ENCODE assay signal across 15 cellular contexts in genomic region chr2:237344972-237345870, GRCh38.
A peak's percentile ranks its signal among the peaks of the same experiment; 100 is the strongest.
DNase-seq lines count a peak whose midpoint lies in the region; ATAC-seq and TF ChIP-seq lines count a peak whose summit lies in the region.
"Had no signal": no experiment of that assay in that cellular context is flagged by ENCODE, and none has a peak within 500 bp of the region (broad histone marks: within the 10 kb centered on the region; RNA-seq: fewer than 3 reads in every experiment).

No MANE protein-coding gene starts in this region.

- peak overlapping the region; percentile 3 for H3K18ac ChIP-seq in neuronal stem cell (ENCODE audit: low read length)

- H3K27me3 ChIP-seq in brain microvascular endothelial cell (replicated peaks), result no peaks in the 10 kb centered on the region
- H3K27me3 ChIP-seq in neuronal stem cell (ENCODE audit: control insufficient read depth in 3 of 3, insufficient read depth in 3 of 3, low read depth in 1 of 3, low read length in 3 of 3), result peaks cover 0 to 2% (median 0%) of the 10 kb centered on the region in 3 experiments
- no peaks in the 10 kb centered on the region for H3K27me3 ChIP-seq in vagina

- H4K91ac ChIP-seq in neuronal stem cell (ENCODE audit: low read depth, low read length, poor library complexity), result no peak overlapping the region

- H3K27ac ChIP-seq in brain microvascular endothelial cell (peak overlapping the region; percentile 7), neuronal stem cell (replicated peaks; ENCODE audit: low read length) (no peak overlapping the region), vagina (peak overlapping the region; percentile 54)
- H3K27ac ChIP-seq: 22Rv1, SJCRH30 had no signal

- no peak overlapping the region for H3K4me2 ChIP-seq in neuronal stem cell (ENCODE audit: insufficient read depth, low read length, poor library complexity, severe bottlenecking)

- no peak for ATAC-seq in HG03139 (IDR thresholded peaks at IDR 0.05; ENCODE audit: unreplicated experiment)
- no peak for ATAC-seq in HG02973 (IDR thresholded peaks at IDR 0.05; ENCODE audit: unreplicated experiment)

- in situ Hi-C loops in brain microvascular endothelial cell (cut with HindIII; ENCODE audit: low pct_ligation_motif_present, low sequenced_read_pairs), result no loop called here

- no peaks in the 10 kb centered on the region for H3K79me1 ChIP-seq in neuronal stem cell (ENCODE audit: low read depth, low read length)

- H3K23ac ChIP-seq in neuronal stem cell (ENCODE audit: low read depth, low read length, poor library complexity), result no peak overlapping the region

- H3K9me3 ChIP-seq in neuronal stem cell (replicated peaks in 1 of 2; ENCODE audit: control insufficient read depth in 2 of 2, insufficient read depth in 1 of 2, low read depth in 1 of 2, low read length in 2 of 2) (no peaks in the 10 kb centered on the region), vagina (no peaks in the 10 kb centered on the region)
- H3K9me3 ChIP-seq: Caco-2, SJCRH30 had no signal

- H2BK15ac ChIP-seq in neuronal stem cell (ENCODE audit: low read length), result no peak overlapping the region

- H3K4me3 Mint-ChIP-seq in endothelial cell (ENCODE audit: unreplicated experiment), result no peak overlapping the region
- H3K4me3 Mint-ChIP-seq: H9 had no signal

- H3K27me3 Mint-ChIP-seq in endothelial cell (ENCODE audit: unreplicated experiment), result no peaks in the 10 kb centered on the region

- no peak overlapping the region for H4K8ac ChIP-seq in neuronal stem cell (ENCODE audit: low read depth, low read length)

- DNase-seq in NCI-H2171 treated with DMSO at 0.1 percent for 48 hours (lab: John Stamatoyannopoulos, UW) (peak; percentile 22), NCI-H2171 (lab: John Stamatoyannopoulos, UW) (no peak), brain microvascular endothelial cell (no peak), neuronal stem cell (ENCODE audit: low spot score) (no peak), vagina (ENCODE audit: extremely low spot score in 2 of 2) (peak; percentile 34 to 82), endothelial cell (ENCODE audit: low spot score) (no peak)
- DNase-seq: Caco-2, H9, NCI-H2081, NCI-H2227 treated with DMSO at 0.1 percent for 48 hours, RPMI8226 had no signal

- TF ChIP-seq CTCF in brain microvascular endothelial cell (IDR thresholded peaks at IDR 0.05; ENCODE audit: low read depth, low read length, missing control alignments) (no peak), vagina (IDR thresholded peaks at IDR 0.05) (no peak), endothelial cell (IDR thresholded peaks at IDR 0.05; ENCODE audit: unreplicated experiment) (no peak)

- peaks cover 7% of the 10 kb centered on the region for H3K4me1 Mint-ChIP-seq in endothelial cell (ENCODE audit: unreplicated experiment)

- H2AFZ ChIP-seq in neuronal stem cell (ENCODE audit: low read length), result no peak overlapping the region

- no CpG with 5 or more reads among the region's 13 CpGs for WGBS in neuronal stem cell (ENCODE audit: extremely low coverage in 2 of 2, insufficient read length in 2 of 2, insufficient replicate concordance in 1 of 2), 2 donors

- H3K4me3 ChIP-seq in brain microvascular endothelial cell (ENCODE audit: low read depth, low read length), result no peak overlapping the region
- no peak overlapping the region for H3K4me3 ChIP-seq in neuronal stem cell (ENCODE audit: low read length in 2 of 2)
- no peak overlapping the region for H3K4me3 ChIP-seq in vagina
- H3K4me3 ChIP-seq: SJCRH30 had no signal

- H3K36me3 ChIP-seq in brain microvascular endothelial cell (replicated peaks) (peaks cover 93% of the 10 kb centered on the region), neuronal stem cell (replicated peaks in 1 of 2; ENCODE audit: control insufficient read depth in 2 of 2, insufficient read depth in 2 of 2, low read length in 2 of 2) (no peaks in the 10 kb centered on the region), vagina (peaks cover 7 to 49% of the 10 kb centered on the region in 2 donors)
- H3K36me3 ChIP-seq: SJCRH30 had no signal

- intact Hi-C loops in vagina (cut with DNase I), result no loop called here

- H3K14ac ChIP-seq in neuronal stem cell (ENCODE audit: low read length), result no peak overlapping the region

- H3K4me1 ChIP-seq in neuronal stem cell (ENCODE audit: control insufficient read depth in 2 of 2, insufficient read depth in 1 of 2, low read depth in 1 of 2, low read length in 2 of 2), result no peaks in the 10 kb centered on the region
- peaks cover 3% of the 10 kb centered on the region for H3K4me1 ChIP-seq in vagina
- H3K4me1 ChIP-seq: Caco-2, SJCRH30 had no signal

- no peak overlapping the region for H3K27ac Mint-ChIP-seq in endothelial cell (ENCODE audit: unreplicated experiment)
- H3K27ac Mint-ChIP-seq: H9 had no signal

- H3K36me3 Mint-ChIP-seq in endothelial cell (ENCODE audit: low read depth, unreplicated experiment), result peaks cover 3% of the 10 kb centered on the region

- H3K9me3 Mint-ChIP-seq in endothelial cell (ENCODE audit: unreplicated experiment), result no peaks in the 10 kb centered on the region
- H3K9me3 Mint-ChIP-seq: H9 had no signal

- H3K4ac ChIP-seq in neuronal stem cell (ENCODE audit: low read length), result no peak overlapping the region

- no peak overlapping the region for H2BK120ac ChIP-seq in neuronal stem cell (ENCODE audit: low read depth, low read length)

- H2AK5ac ChIP-seq in neuronal stem cell (ENCODE audit: low read depth, low read length), result no peak overlapping the region

- no peak overlapping the region for H2BK5ac ChIP-seq in neuronal stem cell (ENCODE audit: low read length)

- H2BK12ac ChIP-seq in neuronal stem cell (ENCODE audit: low read length), result no peak overlapping the region

- no peak for TF ChIP-seq POLR2A in vagina (IDR thresholded peaks at IDR 0.05)

- no peak overlapping the region for H3K9ac ChIP-seq in neuronal stem cell (ENCODE audit: low read depth, low read length, poor library complexity)

Comparison
In these comparisons a context has a peak if more than half of its experiments do, and no peak if none do; other contexts are left out.
1. DNase-seq: peak in NCI-H2171 treated with DMSO at 0.1 percent for 48 hours (single experiment) and vagina (2 of 2); none in NCI-H2171 (single experiment), brain microvascular endothelial cell (single experiment), neuronal stem cell (single experiment) and endothelial cell (single experiment).